Comparison of ENCODE assay signal across 25 cellular contexts in genomic region chr3:134840459-134840858, GRCh38.
"Had no signal": no experiment of that assay in that cellular context is flagged by ENCODE, and none has a peak within 500 bp of the region (broad histone marks: within the 10 kb centered on the region; RNA-seq: fewer than 3 reads in every experiment).

No MANE protein-coding gene starts in this region.

- H3K27me3 ChIP-seq: brain microvascular endothelial cell, gastrocnemius medialis, hepatocyte, spleen, testis, transverse colon had no signal

- H3K9me3 ChIP-seq: gastrocnemius medialis, testis, transverse colon had no signal

- ATAC-seq: activated CD4-positive, CD25-positive, alpha-beta regulatory T cell treated with anti-CD3 and anti-CD28 coated beads, Interleukin-2, amount 50 U/mL, for 24 hours; effector memory CD8-positive, alpha-beta T cell; gastrocnemius medialis; left ventricle myocardium superior; right cardiac atrium; stimulated activated naive CD8-positive, alpha-beta T cell treated with anti-CD3 and anti-CD28 coated beads, Interleukin-15, Interleukin-2, amounts not matched to agents 100 U/mL and 50 U/mL, for 24 hours had no signal

- H3K4me1 ChIP-seq: spleen, testis had no signal

- H3K27me3 Mint-ChIP-seq: effector memory CD8-positive, alpha-beta T cell had no signal

- H3K4me2 ChIP-seq: hepatocyte had no signal

- H3K4me3 ChIP-seq: gastrocnemius medialis, hepatocyte, spleen, testis, transverse colon had no signal

- H3K27ac Mint-ChIP-seq: activated naive CD4-positive, alpha-beta T cell treated with anti-CD3 and anti-CD28 coated beads, Interleukin-2, amount 10 ng/mL, durations not matched to agents 7 days and 5 days; activated naive CD8-positive, alpha-beta T cell treated with anti-CD3 and anti-CD28 coated beads, Interleukin-2, amount 10 ng/mL, durations not matched to agents 7 days and 5 days; effector memory CD8-positive, alpha-beta T cell; nephron had no signal

- H2AFZ ChIP-seq: hepatocyte had no signal

- H3K79me2 ChIP-seq: hepatocyte had no signal

- H3K36me3 Mint-ChIP-seq: activated naive CD4-positive, alpha-beta T cell treated with anti-CD3 and anti-CD28 coated beads, Interleukin-2, amount 10 ng/mL, durations not matched to agents 7 days and 5 days; activated naive CD8-positive, alpha-beta T cell treated with anti-CD3 and anti-CD28 coated beads, Interleukin-2, amount 10 ng/mL, durations not matched to agents 7 days and 5 days had no signal

- H3K27ac ChIP-seq: brain microvascular endothelial cell, gastrocnemius medialis, hepatocyte, spleen, testis, transverse colon, VCaP had no signal

- H3K36me3 ChIP-seq: brain microvascular endothelial cell, gastrocnemius medialis, spleen, transverse colon had no signal

- H3K4me3 Mint-ChIP-seq: activated naive CD4-positive, alpha-beta T cell treated with anti-CD3 and anti-CD28 coated beads, Interleukin-2, amount 10 ng/mL, durations not matched to agents 7 days and 5 days; activated naive CD8-positive, alpha-beta T cell treated with anti-CD3 and anti-CD28 coated beads, Interleukin-2, amount 10 ng/mL, durations not matched to agents 7 days and 5 days; effector memory CD8-positive, alpha-beta T cell; nephron had no signal

- H3K4me1 Mint-ChIP-seq: activated naive CD4-positive, alpha-beta T cell treated with anti-CD3 and anti-CD28 coated beads, Interleukin-2, amount 10 ng/mL, durations not matched to agents 7 days and 5 days; activated naive CD8-positive, alpha-beta T cell treated with anti-CD3 and anti-CD28 coated beads, Interleukin-2, amount 10 ng/mL, durations not matched to agents 7 days and 5 days; nephron had no signal

- DNase-seq: activated CD4-positive, alpha-beta T cell treated with anti-CD3 and anti-CD28 coated beads for 48 hours; activated CD4-positive, alpha-beta T cell treated with anti-CD3 and anti-CD28 coated beads, Interleukin-2, amount 50 U/mL, for 48 hours; activated CD8-positive, alpha-beta memory T cell treated with anti-CD3 and anti-CD28 coated beads for 24 hours; activated gamma-delta T cell; activated naive CD4-positive, alpha-beta T cell treated with anti-CD3 and anti-CD28 coated beads, Interleukin-2, amount 10 ng/mL, durations not matched to agents 7 days and 5 days; activated naive CD8-positive, alpha-beta T cell treated with anti-CD3 and anti-CD28 coated beads, Interleukin-2, amount 10 ng/mL, durations not matched to agents 7 days and 5 days; amniotic stem cell; brain microvascular endothelial cell; cortex of kidney; effector memory CD8-positive, alpha-beta T cell; erythroblast; gastrocnemius medialis; islet precursor cell; posterior cingulate gyrus; right cardiac atrium; spleen; stimulated activated naive CD8-positive, alpha-beta T cell treated with anti-CD3 and anti-CD28 coated beads, Interleukin-15, Interleukin-2, amounts not matched to agents 100 U/mL and 50 U/mL, for 24 hours; T-helper 2 cell; testis; transverse colon had no signal
